ENCODE assay signal across 2 cellular contexts in the genomic region with DNA sequence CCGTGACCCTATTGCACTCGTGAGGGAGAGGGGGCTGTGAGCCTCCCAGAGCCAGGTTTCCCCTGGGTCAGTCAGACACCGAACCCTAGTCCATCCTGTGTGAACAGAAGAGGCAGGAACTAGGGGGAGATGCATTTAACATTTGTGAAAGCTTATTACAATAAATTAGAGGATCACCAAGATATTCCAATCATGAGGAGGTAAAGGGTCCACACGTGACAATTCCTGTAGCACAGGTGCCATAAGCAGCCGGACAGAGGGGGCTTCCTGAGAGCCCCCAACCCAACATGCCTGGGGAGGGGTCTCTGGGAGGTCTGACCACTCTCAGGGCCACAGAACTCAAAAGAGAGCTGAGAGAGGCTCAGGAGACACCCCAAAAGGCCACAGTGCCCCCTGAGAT.
A peak's percentile ranks its signal among the peaks of the same experiment; 100 is the strongest.
TF ChIP-seq lines count a peak whose summit lies in the region.

No MANE protein-coding gene starts in this region.

TF ChIP-seq in HepG2, 621 proteins besides CTCF, POLR2A, EP300 and RAD21:
- no peak for TF ChIP-seq HDAC6 (IDR thresholded peaks at IDR 0.05; ENCODE audit: low read depth, low read length)
- TF ChIP-seq, protein P1, sequence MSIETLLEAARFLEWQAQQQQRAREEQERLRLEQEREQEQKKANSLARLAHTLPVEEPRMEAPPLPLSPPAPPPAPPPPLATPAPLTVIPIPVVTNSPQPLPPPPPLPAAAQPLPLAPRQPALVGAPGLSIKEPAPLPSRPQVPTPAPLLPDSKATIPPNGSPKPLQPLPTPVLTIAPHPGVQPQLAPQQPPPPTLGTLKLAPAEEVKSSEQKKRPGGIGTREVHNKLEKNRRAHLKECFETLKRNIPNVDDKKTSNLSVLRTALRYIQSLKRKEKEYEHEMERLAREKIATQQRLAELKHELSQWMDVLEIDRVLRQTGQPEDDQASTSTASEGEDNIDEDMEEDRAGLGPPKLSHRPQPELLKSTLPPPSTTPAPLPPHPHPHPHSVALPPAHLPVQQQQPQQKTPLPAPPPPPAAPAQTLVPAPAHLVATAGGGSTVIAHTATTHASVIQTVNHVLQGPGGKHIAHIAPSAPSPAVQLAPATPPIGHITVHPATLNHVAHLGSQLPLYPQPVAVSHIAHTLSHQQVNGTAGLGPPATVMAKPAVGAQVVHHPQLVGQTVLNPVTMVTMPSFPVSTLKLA (IDR thresholded peaks at IDR 0.05), result peak; percentile 54

TF ChIP-seq in IMR-90, 13 proteins besides CTCF, POLR2A, EP300 and RAD21:
- no peak for TF ChIP-seq SMC3 (IDR thresholded peaks at IDR 0.05; ENCODE audit: low read depth, low read length)
- TF ChIP-seq, protein P2, sequence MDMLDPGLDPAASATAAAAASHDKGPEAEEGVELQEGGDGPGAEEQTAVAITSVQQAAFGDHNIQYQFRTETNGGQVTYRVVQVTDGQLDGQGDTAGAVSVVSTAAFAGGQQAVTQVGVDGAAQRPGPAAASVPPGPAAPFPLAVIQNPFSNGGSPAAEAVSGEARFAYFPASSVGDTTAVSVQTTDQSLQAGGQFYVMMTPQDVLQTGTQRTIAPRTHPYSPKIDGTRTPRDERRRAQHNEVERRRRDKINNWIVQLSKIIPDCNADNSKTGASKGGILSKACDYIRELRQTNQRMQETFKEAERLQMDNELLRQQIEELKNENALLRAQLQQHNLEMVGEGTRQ (IDR thresholded peaks at IDR 0.05; ENCODE audit: low read depth, low read length), result no peak
- TF ChIP-seq MAZ (IDR thresholded peaks at IDR 0.05; ENCODE audit: borderline replicate concordance, low read depth, low read length), result no peak
- TF ChIP-seq FOS (IDR thresholded peaks at IDR 0.05; ENCODE audit: low read depth, low read length), result no peak
- no peak for TF ChIP-seq NFE2L2 (IDR thresholded peaks at IDR 0.05; ENCODE audit: low read depth, low read length)
- no peak for TF ChIP-seq CHD1 (IDR thresholded peaks at IDR 0.05; ENCODE audit: low read depth, low read length)
- TF ChIP-seq, protein P3, sequence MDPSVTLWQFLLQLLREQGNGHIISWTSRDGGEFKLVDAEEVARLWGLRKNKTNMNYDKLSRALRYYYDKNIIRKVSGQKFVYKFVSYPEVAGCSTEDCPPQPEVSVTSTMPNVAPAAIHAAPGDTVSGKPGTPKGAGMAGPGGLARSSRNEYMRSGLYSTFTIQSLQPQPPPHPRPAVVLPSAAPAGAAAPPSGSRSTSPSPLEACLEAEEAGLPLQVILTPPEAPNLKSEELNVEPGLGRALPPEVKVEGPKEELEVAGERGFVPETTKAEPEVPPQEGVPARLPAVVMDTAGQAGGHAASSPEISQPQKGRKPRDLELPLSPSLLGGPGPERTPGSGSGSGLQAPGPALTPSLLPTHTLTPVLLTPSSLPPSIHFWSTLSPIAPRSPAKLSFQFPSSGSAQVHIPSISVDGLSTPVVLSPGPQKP (IDR thresholded peaks at IDR 0.05; ENCODE audit: borderline replicate concordance, low read depth, low read length), result no peak
- TF ChIP-seq CEBPB (IDR thresholded peaks at IDR 0.05; ENCODE audit: low read depth, low read length), result no peak
